Comparison of ENCODE assay signal across 34 cellular contexts in the genomic region with DNA sequence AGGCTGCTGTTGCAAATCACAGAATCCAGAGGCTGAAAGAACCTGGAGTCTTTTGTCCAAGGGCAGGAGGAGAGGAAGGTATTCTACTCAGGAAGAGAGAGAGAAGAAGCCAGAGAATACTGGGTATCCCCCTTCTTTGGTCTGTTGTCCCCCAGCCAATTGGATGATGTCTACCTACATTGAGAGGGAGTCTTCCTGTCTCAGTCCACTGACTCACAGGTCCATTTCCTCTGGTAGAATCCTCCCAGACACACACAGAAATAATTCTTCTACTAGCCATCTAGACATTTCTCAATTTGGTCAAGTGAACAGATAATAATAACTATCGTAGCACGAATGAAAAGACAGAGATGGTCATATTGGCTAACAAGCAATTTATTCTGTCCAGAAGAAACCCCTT.
"Had no signal": no experiment of that assay in that cellular context is flagged by ENCODE, and none has a peak within 500 bp of the region (broad histone marks: within the 10 kb centered on the region; RNA-seq: fewer than 3 reads in every experiment).

No MANE protein-coding gene starts in this region.

- H3K36me3 ChIP-seq: adrenal gland, brain microvascular endothelial cell, cardiac muscle cell, Peyer's patch had no signal

- H3K9me3 ChIP-seq: adrenal gland, Peyer's patch had no signal

- DNase-seq: activated B cell treated with CpG ODN at 0.5 μM for 24 hours; activated CD4-positive, alpha-beta memory T cell treated with anti-CD3 and anti-CD28 coated beads for 36 hours; activated CD4-positive, alpha-beta T cell treated with anti-CD3 and anti-CD28 coated beads for 4 hours; activated CD4-positive, alpha-beta T cell treated with anti-CD3 and anti-CD28 coated beads, Interleukin-2, amount 50 U/mL, for 1 hour; activated CD4-positive, CD25-positive, alpha-beta regulatory T cell treated with anti-CD3 and anti-CD28 coated beads, Interleukin-2, amount 50 U/mL, for 72 hours; activated CD8-positive, alpha-beta memory T cell treated with anti-CD3 and anti-CD28 coated beads, Interleukin-2, amount 50 U/mL, for 4 hours; activated gamma-delta T cell treated with Interleukin-2 at 50 U/mL for 16 hours; activated naive CD4-positive, alpha-beta T cell treated with anti-CD3 and anti-CD28 coated beads for 36 hours; activated T-cell treated with anti-CD3 and anti-CD28 coated beads for 4 hours; activated T-cell treated with anti-CD3 and anti-CD28 coated beads, Interleukin-2, amount 50 U/mL, for 4 hours; adrenal gland; aorta; brain microvascular endothelial cell; NCI-H1105; NCI-H1417 treated with DMSO at 0.1 percent for 48 hours; NCI-H1694; NCI-H1930; NCI-H2081 treated with DMSO at 0.1 percent for 48 hours; NCI-H345; NCI-H524 treated with DMSO at 0.1 percent for 48 hours; PC-3; Peyer's patch; SIG-M5; SW 1271; T-helper 1 cell; T-helper 2 cell; T-helper 9 cell had no signal

- ATAC-seq: activated naive CD4-positive, alpha-beta T cell treated with anti-CD3 and anti-CD28 coated beads, Interleukin-2, amount 50 U/mL, for 72 hours; activated T-cell treated with anti-CD3 and anti-CD28 coated beads, Interleukin-2, amount 50 U/mL, for 4 hours; PC-3; Right ventricle myocardium inferior had no signal

- H3K4me3 Mint-ChIP-seq: activated B cell treated with CpG ODN at 0.5 μM for 24 hours; activated CD4-positive, alpha-beta memory T cell treated with anti-CD3 and anti-CD28 coated beads for 36 hours; activated naive CD4-positive, alpha-beta T cell treated with anti-CD3 and anti-CD28 coated beads for 36 hours; activated T-cell treated with anti-CD3 and anti-CD28 coated beads, Interleukin-2, amount 50 U/mL, for 4 hours; activated T-helper 1 cell treated with anti-CD3 and anti-CD28 coated beads, Interleukin-12 subunit alpha, Interleukin-12 subunit beta, Interleukin-2, Interleukin-4 antibody, amounts not matched to agents 30 ng/mL and 10 ng/mL and 1 ng/mL, durations not matched to agents 14 hours and 24 hours and 36 hours; central memory CD8-positive, alpha-beta T cell had no signal

- H3K4me1 ChIP-seq: adrenal gland, Peyer's patch had no signal

- H3K27me3 ChIP-seq: adrenal gland, brain microvascular endothelial cell, cardiac muscle cell, Peyer's patch had no signal

- H3K4me3 ChIP-seq: adrenal gland, cardiac muscle cell, Peyer's patch had no signal

- H3K27me3 Mint-ChIP-seq: activated B cell treated with CpG ODN at 0.5 μM for 24 hours; activated CD4-positive, alpha-beta memory T cell treated with anti-CD3 and anti-CD28 coated beads for 36 hours had no signal

- H3K27ac Mint-ChIP-seq: activated B cell treated with CpG ODN at 0.5 μM for 24 hours; activated CD4-positive, alpha-beta memory T cell treated with anti-CD3 and anti-CD28 coated beads for 36 hours; activated naive CD4-positive, alpha-beta T cell treated with anti-CD3 and anti-CD28 coated beads for 36 hours; activated naive CD4-positive, alpha-beta T cell treated with anti-CD3 and anti-CD28 coated beads, Interleukin-2, amount 50 U/mL, for 72 hours; activated T-helper 1 cell treated with anti-CD3 and anti-CD28 coated beads, Interleukin-12 subunit alpha, Interleukin-12 subunit beta, Interleukin-2, Interleukin-4 antibody, amounts not matched to agents 30 ng/mL and 10 ng/mL and 1 ng/mL, durations not matched to agents 14 hours and 24 hours and 36 hours had no signal

- H3K27ac ChIP-seq: adrenal gland, brain microvascular endothelial cell, cardiac muscle cell, Peyer's patch, RWPE1, VCaP had no signal

- H3K9me3 Mint-ChIP-seq: activated B cell treated with CpG ODN at 0.5 μM for 24 hours; activated CD4-positive, alpha-beta memory T cell treated with anti-CD3 and anti-CD28 coated beads for 36 hours; activated naive CD4-positive, alpha-beta T cell treated with anti-CD3 and anti-CD28 coated beads for 36 hours; activated naive CD4-positive, alpha-beta T cell treated with anti-CD3 and anti-CD28 coated beads, Interleukin-2, amount 50 U/mL, for 72 hours; activated T-cell treated with anti-CD3 and anti-CD28 coated beads, Interleukin-2, amount 50 U/mL, for 4 hours; activated T-helper 1 cell treated with anti-CD3 and anti-CD28 coated beads, Interleukin-12 subunit alpha, Interleukin-12 subunit beta, Interleukin-2, Interleukin-4 antibody, amounts not matched to agents 30 ng/mL and 10 ng/mL and 1 ng/mL, durations not matched to agents 14 hours and 24 hours and 36 hours; central memory CD8-positive, alpha-beta T cell had no signal

- H3K4me1 Mint-ChIP-seq: activated B cell treated with CpG ODN at 0.5 μM for 24 hours; central memory CD8-positive, alpha-beta T cell had no signal

- H3K36me3 Mint-ChIP-seq: activated CD4-positive, alpha-beta memory T cell treated with anti-CD3 and anti-CD28 coated beads for 36 hours; activated naive CD4-positive, alpha-beta T cell treated with anti-CD3 and anti-CD28 coated beads, Interleukin-2, amount 50 U/mL, for 72 hours had no signal
